ENCODE assay signal across 9 cellular contexts in genomic region chr6:166553563-166554271, GRCh38. TPM values are rescaled to one million over a fixed set of nuclear protein-coding genes. Genes with fewer than 3 reads are reported as not detected.
A peak's percentile ranks its signal among the peaks of the same experiment; 100 is the strongest.
DNase-seq lines count a peak whose midpoint lies in the region; ATAC-seq, FAIRE-seq and TF ChIP-seq lines count a peak whose summit lies in the region.
"Had no signal": no experiment of that assay in that cellular context is flagged by ENCODE, and none has a peak within 500 bp of the region (broad histone marks: within the 10 kb centered on the region; RNA-seq: fewer than 3 reads in every experiment).

No MANE protein-coding gene starts in this region.

- H3K36me3 ChIP-seq in lung (ENCODE audit: control insufficient read depth in 2 of 2, insufficient read depth in 2 of 2, low read length in 2 of 2) (peaks cover 0 to 3% of the 10 kb centered on the region in 2 donors), upper lobe of left lung (no peaks in the 10 kb centered on the region)

- ATAC-seq in lung (ENCODE audit: insufficient read depth, low FRiP score): no peak
- ATAC-seq in upper lobe of left lung (ENCODE audit: low FRiP score in 2 of 2): peak in 1 of 2 donors; percentile 81
- ATAC-seq in activated CD8-positive, alpha-beta memory T cell treated with anti-CD3 and anti-CD28 coated beads, Interleukin-2, amount 10 ng/mL, durations not matched to agents 7 days and 5 days: no peak

- FAIRE-seq in RCC 7860 (lab: Jason Lieb, UNC): no peak

- TF ChIP-seq CTCF in epithelial cell of proximal tubule (conservative IDR thresholded peaks at IDR 0.05; ENCODE audit: low read depth, low read length) (no peak), lung (IDR thresholded peaks at IDR 0.05; ENCODE audit: control extremely low read depth, extremely low read depth) (no peak), upper lobe of left lung (IDR thresholded peaks at IDR 0.05) (no peak), Calu3 (IDR thresholded peaks at IDR 0.05; ENCODE audit: unreplicated experiment) (no peak)

- H3K9me3 Mint-ChIP-seq in Calu3 (ENCODE audit: low read depth, unreplicated experiment): no peaks in the 10 kb centered on the region
- no peaks in the 10 kb centered on the region for H3K9me3 Mint-ChIP-seq in activated CD8-positive, alpha-beta memory T cell treated with anti-CD3 and anti-CD28 coated beads, Interleukin-2, amount 10 ng/mL, durations not matched to agents 7 days and 5 days (ENCODE audit: low read depth)
- H3K9me3 Mint-ChIP-seq: activated naive CD4-positive, alpha-beta T cell treated with anti-CD3 and anti-CD28 coated beads for 36 hours had no signal

- H3K4me3 Mint-ChIP-seq in Calu3 (ENCODE audit: low read depth, unreplicated experiment): no peak overlapping the region
- H3K4me3 Mint-ChIP-seq in activated CD8-positive, alpha-beta memory T cell treated with anti-CD3 and anti-CD28 coated beads, Interleukin-2, amount 10 ng/mL, durations not matched to agents 7 days and 5 days: no peak overlapping the region
- H3K4me3 Mint-ChIP-seq: activated naive CD4-positive, alpha-beta T cell treated with anti-CD3 and anti-CD28 coated beads for 36 hours had no signal

- intact Hi-C loops in Calu3 (cut with micrococcal nuclease; ENCODE audit: unreplicated experiment): no loop called here

- WGBS in lung, 2 donors: 72 to 84% methylated on average over 13 of the region's 13 CpGs
- WGBS in upper lobe of left lung, 2 donors: 72 to 76% methylated on average over 13 of the region's 13 CpGs

- BruUV-seq in Calu3 (replicated peaks; lab: Mats Ljungman, UMichigan): no TSS peak

- CTCF ChIA-PET in Calu3 (lab: Charles Lee): no interaction called here
- CTCF ChIA-PET in activated CD8-positive, alpha-beta memory T cell treated with anti-CD3 and anti-CD28 coated beads, Interleukin-2, amount 10 ng/mL, durations not matched to agents 7 days and 5 days (lab: Charles Lee): no interaction called here

- H3K27ac ChIP-seq in lung (ENCODE audit: low read depth in 1 of 2, low read length in 1 of 2): peak overlapping the region; percentile 38 to 77
- peak overlapping the region; percentile 25 to 92 (median 89) for H3K27ac ChIP-seq in upper lobe of left lung

- no peaks in the 10 kb centered on the region for H3K27me3 ChIP-seq in lung (ENCODE audit: control insufficient read depth, insufficient read depth)
- H3K27me3 ChIP-seq in upper lobe of left lung: no peaks in the 10 kb centered on the region

- H3K27me3 Mint-ChIP-seq in Calu3 (ENCODE audit: unreplicated experiment): no peaks in the 10 kb centered on the region
- H3K27me3 Mint-ChIP-seq in activated CD8-positive, alpha-beta memory T cell treated with anti-CD3 and anti-CD28 coated beads, Interleukin-2, amount 10 ng/mL, durations not matched to agents 7 days and 5 days: peaks cover 5% of the 10 kb centered on the region

- no peak for TF ChIP-seq EP300 in upper lobe of left lung (IDR thresholded peaks at IDR 0.05)

- TF ChIP-seq POLR2A in upper lobe of left lung (IDR thresholded peaks at IDR 0.05): no peak

- H3K36me3 Mint-ChIP-seq in Calu3 (ENCODE audit: insufficient read depth, unreplicated experiment): peaks cover 11% of the 10 kb centered on the region
- no peaks in the 10 kb centered on the region for H3K36me3 Mint-ChIP-seq in activated CD8-positive, alpha-beta memory T cell treated with anti-CD3 and anti-CD28 coated beads, Interleukin-2, amount 10 ng/mL, durations not matched to agents 7 days and 5 days

- peaks cover 38% of the 10 kb centered on the region for H3K4me1 Mint-ChIP-seq in Calu3 (ENCODE audit: low read depth, unreplicated experiment)
- peaks cover 5% of the 10 kb centered on the region for H3K4me1 Mint-ChIP-seq in activated CD8-positive, alpha-beta memory T cell treated with anti-CD3 and anti-CD28 coated beads, Interleukin-2, amount 10 ng/mL, durations not matched to agents 7 days and 5 days

- peaks cover 23 to 39% of the 10 kb centered on the region in 2 donors for H3K4me1 ChIP-seq in lung (ENCODE audit: control insufficient read depth in 2 of 2, insufficient read depth in 2 of 2, low read length in 2 of 2)
- H3K4me1 ChIP-seq in upper lobe of left lung: peaks cover 26 to 50% (median 36%) of the 10 kb centered on the region in 4 donors

- no peak overlapping the region for H3K27ac Mint-ChIP-seq in Calu3 (ENCODE audit: unreplicated experiment)
- no peak overlapping the region for H3K27ac Mint-ChIP-seq in activated CD8-positive, alpha-beta memory T cell treated with anti-CD3 and anti-CD28 coated beads, Interleukin-2, amount 10 ng/mL, durations not matched to agents 7 days and 5 days
- H3K27ac Mint-ChIP-seq: activated naive CD4-positive, alpha-beta T cell treated with anti-CD3 and anti-CD28 coated beads for 36 hours had no signal

- H3K9me3 ChIP-seq in lung (ENCODE audit: control insufficient read depth in 2 of 2, insufficient read depth in 1 of 2, low read length in 1 of 2): no peaks in the 10 kb centered on the region
- H3K9me3 ChIP-seq in upper lobe of left lung: no peaks in the 10 kb centered on the region

- H3K4me3 ChIP-seq in epithelial cell of proximal tubule (ENCODE audit: low read depth, low read length) (peak overlapping the region; percentile 13), lung (no peak overlapping the region), upper lobe of left lung (no peak overlapping the region)

- DNase-seq in RCC 7860 (ENCODE audit: low spot score) (peak; percentile 44), epithelial cell of proximal tubule (ENCODE audit: low read depth) (peak; percentile 30), lung (ENCODE audit: low spot score) (no peak), upper lobe of left lung (no peak), Calu3 (no peak), NCI-H1092 (lab: John Stamatoyannopoulos, UW) (no peak)
- no peak for DNase-seq in activated CD8-positive, alpha-beta memory T cell treated with anti-CD3 and anti-CD28 coated beads, Interleukin-2, amount 10 ng/mL, durations not matched to agents 7 days and 5 days
- DNase-seq in stimulated activated naive CD4-positive, alpha-beta T cell treated with Interleukin-2 at 50 U/mL for 16 hours (lab: John Stamatoyannopoulos, UW): no peak
- DNase-seq: activated naive CD4-positive, alpha-beta T cell treated with anti-CD3 and anti-CD28 coated beads for 36 hours had no signal

RNA-seq across cellular contexts. Expression of gene RAMACL, which starts 32.8 kb away (rescaled TPM):
- 0.07 and 0.12 TPM in 2 replicates for total RNA-seq in epithelial cell of proximal tubule
- 10 to 100 TPM in 1 of 2 donors, 1 to 10 TPM in 1; 7.8 to 17.6 TPM for total RNA-seq in lung
- polyA plus RNA-seq in lung: under 1 TPM; 0.30 to 0.77 TPM
- total RNA-seq in upper lobe of left lung: 10 to 100 TPM in 3 of 6 donors, 1 to 10 TPM in 3; 3.7 to 13.0 (median 7.9) TPM
- 1.3 and 2.2 TPM in 2 replicates for total RNA-seq in Calu3 (2022)
- under 1 TPM; 0.14 to 0.29 TPM for total RNA-seq in activated CD8-positive, alpha-beta memory T cell treated with anti-CD3 and anti-CD28 coated beads, Interleukin-2, amount 10 ng/mL, durations not matched to agents 7 days and 5 days

Comparison
In these comparisons a context has a peak if more than half of its experiments do, and no peak if none do; other contexts are left out.
1. DNase-seq: peak in RCC 7860 (single experiment) and epithelial cell of proximal tubule (single experiment); none in lung (single experiment), upper lobe of left lung (0 of 2), Calu3 (single experiment), NCI-H1092 (single experiment), activated CD8-positive, alpha-beta memory T cell treated with anti-CD3 and anti-CD28 coated beads, Interleukin-2, amount 10 ng/mL, durations not matched to agents 7 days and 5 days (single experiment) and stimulated activated naive CD4-positive, alpha-beta T cell treated with Interleukin-2 at 50 U/mL for 16 hours (single experiment).